In genomic region chr19:42397315-42398166, GRCh38 we compare ENCODE assay signal across 8 cellular contexts. TPM values are rescaled to one million over a fixed set of nuclear protein-coding genes. Genes with fewer than 3 reads are reported as not detected.
DNase-seq lines count a peak whose midpoint lies in the region; ATAC-seq and TF ChIP-seq lines count a peak whose summit lies in the region.

No MANE protein-coding gene starts in this region.

- peak overlapping the region; percentile 71 for H3K9ac ChIP-seq in neural progenitor cell

- CTCF ChIA-PET in CD4-positive, alpha-beta T cell (lab: Charles Lee): interaction anchor here (0.9 to 1.7 kb wide), 3 partner anchors 22 to 53 kb away, joined by 3 read pairs; no protein-coding TSS in a partner anchor

- H2AFZ ChIP-seq in neural progenitor cell (replicated peaks): peak overlapping the region; percentile 58

- TF ChIP-seq CTCF in CD4-positive, alpha-beta T cell (IDR thresholded peaks at IDR 0.05): no peak
- TF ChIP-seq CTCF in NB4 (IDR thresholded peaks at IDR 0.05; ENCODE audit: low read depth, low read length): no peak
- peak; percentile 2 for TF ChIP-seq CTCF in neural progenitor cell (IDR thresholded peaks at IDR 0.05)

- TF ChIP-seq POLR2A in NB4 (IDR thresholded peaks at IDR 0.05; ENCODE audit: extremely low read depth, insufficient read length): no peak

- H3K4me3 ChIP-seq in NB4 (ENCODE audit: low read depth, low read length) (peak overlapping the region; percentile 83), ectodermal cell (ENCODE audit: insufficient read depth, low read depth, low read length) (peak overlapping the region; percentile 71), neural progenitor cell (peak overlapping the region; percentile 74)

- POLR2A ChIA-PET in CD4-positive, alpha-beta T cell (lab: Charles Lee): interaction anchor here (1.0 to 1.4 kb wide), 3 partner anchors 26 to 52 kb away, joined by 3 to 10 read pairs (median 3); no protein-coding TSS in a partner anchor

- no peak for ATAC-seq in CD4-positive, alpha-beta T cell (ENCODE audit: poor library complexity)
- ATAC-seq in GM19324 (IDR thresholded peaks at IDR 0.05; ENCODE audit: low FRiP score, unreplicated experiment): no peak

- H3K36me3 ChIP-seq in ectodermal cell (ENCODE audit: control insufficient read depth, insufficient read depth, low read length) (no peaks in the 10 kb centered on the region), neural progenitor cell (no peaks in the 10 kb centered on the region)

- WGBS in ectodermal cell, 2 experiments: 26 to 27% methylated on average over 22 of the region's 22 CpGs

- DNase-seq in CD4-positive, alpha-beta T cell: no peak
- DNase-seq in NB4 (ENCODE audit: low read depth) (no peak), neural progenitor cell (ENCODE audit: low spot score) (no peak), NCI-H2081 (lab: John Stamatoyannopoulos, UW) (no peak), CD1c-positive myeloid dendritic cell (ENCODE audit: extremely low spot score) (no peak)
- DNase-seq in stimulated activated CD8-positive, alpha-beta memory T cell treated with anti-CD3 and anti-CD28 coated beads, Interleukin-4, amount 100 ng/mL, for 48 hours: no peak

- H3K9me3 ChIP-seq in CD4-positive, alpha-beta T cell (ENCODE audit: control insufficient read depth, low read length): no peaks in the 10 kb centered on the region
- H3K9me3 ChIP-seq in ectodermal cell (ENCODE audit: control insufficient read depth, low read length) (no peaks in the 10 kb centered on the region), neural progenitor cell (ENCODE audit: low read depth) (no peaks in the 10 kb centered on the region)

- peaks cover 13% of the 10 kb centered on the region for H3K79me2 ChIP-seq in neural progenitor cell (ENCODE audit: low read depth)

- H3K4me3 Mint-ChIP-seq in CD4-positive, alpha-beta T cell: peak overlapping the region; percentile 89
- H3K4me3 Mint-ChIP-seq in neural progenitor cell: peak overlapping the region; percentile 89

- peak overlapping the region; percentile 96 for H3K4me2 ChIP-seq in neural progenitor cell

- peaks cover 22% of the 10 kb centered on the region for H3F3A ChIP-seq in neural progenitor cell (ENCODE audit: low read depth)

- peak overlapping the region; percentile 76 for H3K27ac Mint-ChIP-seq in CD4-positive, alpha-beta T cell
- H3K27ac Mint-ChIP-seq in neural progenitor cell: peak overlapping the region; percentile 96

- H3K9me3 Mint-ChIP-seq in CD4-positive, alpha-beta T cell: no peaks in the 10 kb centered on the region
- H3K9me3 Mint-ChIP-seq in neural progenitor cell: no peaks in the 10 kb centered on the region

- intact Hi-C loops in CD4-positive, alpha-beta T cell (cut with DNase I, micrococcal nuclease): loop anchor here (1.0 to 5.0 kb wide), 3 partner anchors 25 to 72 kb away; partner anchors contain the start of gene MEGF8 (in 2 of the 2)

- no peaks in the 10 kb centered on the region for H3K27me3 ChIP-seq in CD4-positive, alpha-beta T cell (ENCODE audit: control insufficient read depth, insufficient read depth, low read length)
- H3K27me3 ChIP-seq in ectodermal cell (ENCODE audit: control insufficient read depth, insufficient read depth, low read length, poor library complexity, severe bottlenecking) (no peaks in the 10 kb centered on the region), neural progenitor cell (peaks cover 9% of the 10 kb centered on the region)

- H3K27me3 Mint-ChIP-seq in CD4-positive, alpha-beta T cell: no peaks in the 10 kb centered on the region
- peaks cover 19% of the 10 kb centered on the region for H3K27me3 Mint-ChIP-seq in neural progenitor cell (ENCODE audit: insufficient read depth, low read depth)

- H4K20me1 ChIP-seq in neural progenitor cell (ENCODE audit: low read depth): peaks cover 14% of the 10 kb centered on the region

- H3K36me3 Mint-ChIP-seq in CD4-positive, alpha-beta T cell (ENCODE audit: low read depth): no peaks in the 10 kb centered on the region
- peaks cover 2% of the 10 kb centered on the region for H3K36me3 Mint-ChIP-seq in neural progenitor cell

- no peak overlapping the region for H3K27ac ChIP-seq in CD4-positive, alpha-beta T cell (ENCODE audit: low read depth, low read length)
- H3K27ac ChIP-seq in ectodermal cell (ENCODE audit: insufficient read depth, low read depth, low read length, poor library complexity, severe bottlenecking) (no peak overlapping the region), neural progenitor cell (no peak overlapping the region)

- peaks cover 51% of the 10 kb centered on the region for H3K4me1 Mint-ChIP-seq in CD4-positive, alpha-beta T cell (ENCODE audit: low read depth)
- peaks cover 42% of the 10 kb centered on the region for H3K4me1 Mint-ChIP-seq in neural progenitor cell

- peaks cover 20% of the 10 kb centered on the region for H3K4me1 ChIP-seq in ectodermal cell (ENCODE audit: control insufficient read depth, insufficient read depth, low read length)
- peaks cover 9% of the 10 kb centered on the region for H3K4me1 ChIP-seq in neural progenitor cell

RNA-seq across cellular contexts. Expression of gene CNFN, which starts 7.4 kb away (rescaled TPM):
- not detected for total RNA-seq in CD4-positive, alpha-beta T cell
- polyA plus RNA-seq in ectodermal cell (2013, experiment 1 of 4): 17.8 TPM
- 18.7 TPM for polyA plus RNA-seq in ectodermal cell (2013, experiment 2 of 4)
- 26.4 TPM for polyA plus RNA-seq in ectodermal cell (2013, experiment 3 of 4)
- polyA plus RNA-seq in ectodermal cell (2013, experiment 4 of 4): 27.5 TPM
- total RNA-seq in neural progenitor cell (ENCODE audit: low replicate concordance): 2.9 and 3.2 TPM in 2 replicates

RNA-seq across cellular contexts. Expression of gene LIPE, which starts 29.6 kb away (rescaled TPM):
- total RNA-seq in CD4-positive, alpha-beta T cell: 1 to 10 TPM; 7.6 to 8.2 TPM
- polyA plus RNA-seq in ectodermal cell (2013, experiment 1 of 4): 5.9 TPM
- polyA plus RNA-seq in ectodermal cell (2013, experiment 2 of 4): 4.6 TPM
- 4.8 TPM for polyA plus RNA-seq in ectodermal cell (2013, experiment 3 of 4)
- 4.9 TPM for polyA plus RNA-seq in ectodermal cell (2013, experiment 4 of 4)
- total RNA-seq in neural progenitor cell (ENCODE audit: low replicate concordance): 3.5 and 5.0 TPM in 2 replicates

RNA-seq across cellular contexts. Expression of gene CXCL17, which starts 45.2 kb away (rescaled TPM):
- total RNA-seq in CD4-positive, alpha-beta T cell: not detected
- not detected for polyA plus RNA-seq in ectodermal cell (2013, experiment 1 of 4)
- not detected for polyA plus RNA-seq in ectodermal cell (2013, experiment 2 of 4)
- not detected for polyA plus RNA-seq in ectodermal cell (2013, experiment 3 of 4)
- not detected for polyA plus RNA-seq in ectodermal cell (2013, experiment 4 of 4)
- total RNA-seq in neural progenitor cell (ENCODE audit: low replicate concordance): 0.12 TPM in 1 of 2 replicates, not detected in the other
